ENCODE assay signal across 17 cellular contexts in genomic region chrX:96843566-96843965, GRCh38. TPM values are rescaled to one million over a fixed set of nuclear protein-coding genes. Genes with fewer than 3 reads are reported as not detected.
DNase-seq lines count a peak whose midpoint lies in the region; TF ChIP-seq lines count a peak whose summit lies in the region.
"Had no signal": no experiment of that assay in that cellular context is flagged by ENCODE, and none has a peak within 500 bp of the region (broad histone marks: within the 10 kb centered on the region; RNA-seq: fewer than 3 reads in every experiment).

No MANE protein-coding gene starts in this region.

- H3K14ac ChIP-seq in neuronal stem cell (ENCODE audit: low read length), result no peak overlapping the region

- no peaks in the 10 kb centered on the region for H3K79me1 ChIP-seq in neuronal stem cell (ENCODE audit: low read depth, low read length)

- no peak overlapping the region for H3K18ac ChIP-seq in neuronal stem cell (ENCODE audit: low read length)

- H2BK12ac ChIP-seq in neuronal stem cell (ENCODE audit: low read length), result no peak overlapping the region

- H3K4ac ChIP-seq in neuronal stem cell (ENCODE audit: low read length), result no peak overlapping the region

- H4K8ac ChIP-seq in neuronal stem cell (ENCODE audit: low read depth, low read length), result no peak overlapping the region

- H3K4me3 Mint-ChIP-seq in immature natural killer cell, result no peak overlapping the region
- H3K4me3 Mint-ChIP-seq: activated naive CD4-positive, alpha-beta T cell treated with anti-CD3 and anti-CD28 coated beads for 36 hours had no signal

- no peak overlapping the region for H2BK15ac ChIP-seq in neuronal stem cell (ENCODE audit: low read length)

- H3K9me3 ChIP-seq in hepatocyte (ENCODE audit: low read depth) (no peaks in the 10 kb centered on the region), neuronal stem cell (replicated peaks in 1 of 2; ENCODE audit: control insufficient read depth in 2 of 2, insufficient read depth in 1 of 2, low read depth in 1 of 2, low read length in 2 of 2) (no peaks in the 10 kb centered on the region), BE2C (no peaks in the 10 kb centered on the region), ascending aorta (no peaks in the 10 kb centered on the region)
- H3K9me3 ChIP-seq: SJCRH30 had no signal

- TF ChIP-seq CTCF in hepatocyte (IDR thresholded peaks at IDR 0.05; ENCODE audit: poor library complexity) (peak; percentile 17), BE2C (IDR thresholded peaks at IDR 0.05; ENCODE audit: low read depth, low read length) (no peak), ascending aorta (IDR thresholded peaks at IDR 0.05) (peak in 1 of 3 experiments; percentile 6)

- H3K23ac ChIP-seq in neuronal stem cell (ENCODE audit: low read depth, low read length, poor library complexity), result no peak overlapping the region

- no peak overlapping the region for H4K91ac ChIP-seq in neuronal stem cell (ENCODE audit: low read depth, low read length, poor library complexity)

- H3K9ac ChIP-seq in neuronal stem cell (ENCODE audit: low read depth, low read length, poor library complexity), result no peak overlapping the region

- no peaks in the 10 kb centered on the region for H3K27me3 ChIP-seq in hepatocyte
- H3K27me3 ChIP-seq in neuronal stem cell (ENCODE audit: control insufficient read depth in 3 of 3, insufficient read depth in 3 of 3, low read depth in 1 of 3, low read length in 3 of 3), result no peaks in the 10 kb centered on the region
- no peaks in the 10 kb centered on the region for H3K27me3 ChIP-seq in BE2C
- no peaks in the 10 kb centered on the region for H3K27me3 ChIP-seq in ascending aorta
- H3K27me3 ChIP-seq: SJCRH30 had no signal

- H3K4me1 ChIP-seq in hepatocyte (ENCODE audit: insufficient read depth), result no peaks in the 10 kb centered on the region
- H3K4me1 ChIP-seq in neuronal stem cell (ENCODE audit: control insufficient read depth in 2 of 2, insufficient read depth in 1 of 2, low read depth in 1 of 2, low read length in 2 of 2), result no peaks in the 10 kb centered on the region
- H3K4me1 ChIP-seq in BE2C, result no peaks in the 10 kb centered on the region
- H3K4me1 ChIP-seq in ascending aorta, result no peaks in the 10 kb centered on the region
- H3K4me1 ChIP-seq: SJCRH30 had no signal

- peak; percentile 9 for DNase-seq in AG20443 (ENCODE audit: low spot score)
- DNase-seq in SK-MEL-5 (ENCODE audit: low read depth, low spot score), result peak; percentile 5
- peak; percentile 28 for DNase-seq in hepatocyte (ENCODE audit: low spot score)
- peak; percentile 1 for DNase-seq in neuronal stem cell (ENCODE audit: low spot score)
- DNase-seq in H4 (ENCODE audit: low spot score), result no peak
- no peak for DNase-seq in BE2C
- DNase-seq in ascending aorta (ENCODE audit: low spot score in 2 of 2), result no peak
- DNase-seq in immature natural killer cell, result no peak
- DNase-seq: activated CD4-positive, alpha-beta T cell treated with anti-CD3 and anti-CD28 coated beads for 4 hours; activated naive CD4-positive, alpha-beta T cell treated with anti-CD3 and anti-CD28 coated beads for 36 hours; AML-193; NCI-H1105; NCI-H2227 treated with DMSO at 0.1 percent for 48 hours; SJCRH30; stimulated activated CD4-positive, alpha-beta T cell treated with anti-CD3 and anti-CD28 coated beads, Interleukin-12 subunit alpha, Interleukin-12 subunit beta, amount 100 ng/mL, for 4 hours; stimulated activated naive CD8-positive, alpha-beta T cell treated with anti-CD3 and anti-CD28 coated beads, Interleukin-15, Interleukin-2, amounts not matched to agents 100 U/mL and 50 U/mL, for 24 hours had no signal

- no peaks in the 10 kb centered on the region for H3K4me1 Mint-ChIP-seq in immature natural killer cell

- H3K27me3 Mint-ChIP-seq in immature natural killer cell (ENCODE audit: low read depth in 3 of 3), result peaks cover 0 to 2% (median 0%) of the 10 kb centered on the region in 3 donors

- no peak overlapping the region for H2BK120ac ChIP-seq in neuronal stem cell (ENCODE audit: low read depth, low read length)

- H2BK5ac ChIP-seq in neuronal stem cell (ENCODE audit: low read length), result no peak overlapping the region

- H3K9me2 ChIP-seq in hepatocyte (replicated peaks; ENCODE audit: insufficient read depth), result no peaks in the 10 kb centered on the region

- H3K36me3 ChIP-seq in hepatocyte (replicated peaks; ENCODE audit: insufficient read depth, low read depth) (no peaks in the 10 kb centered on the region), neuronal stem cell (replicated peaks in 1 of 2; ENCODE audit: control insufficient read depth in 2 of 2, insufficient read depth in 2 of 2, low read length in 2 of 2) (no peaks in the 10 kb centered on the region), BE2C (no peaks in the 10 kb centered on the region), ascending aorta (no peaks in the 10 kb centered on the region)
- H3K36me3 ChIP-seq: SJCRH30 had no signal

- intact Hi-C loops in ascending aorta (cut with DNase I), result no loop called here

- H3K27ac ChIP-seq in hepatocyte, result no peak overlapping the region
- H3K27ac ChIP-seq in neuronal stem cell (replicated peaks; ENCODE audit: low read length), result no peak overlapping the region
- H3K27ac ChIP-seq in ascending aorta, result no peak overlapping the region
- H3K27ac ChIP-seq: SJCRH30 had no signal

- no peak overlapping the region for H2AFZ ChIP-seq in hepatocyte
- H2AFZ ChIP-seq in neuronal stem cell (ENCODE audit: low read length), result peak overlapping the region; percentile 30

- H3K36me3 Mint-ChIP-seq in immature natural killer cell, result no peaks in the 10 kb centered on the region

- in situ Hi-C loops in SK-MEL-5 (cut with HindIII; ENCODE audit: low pct_unique_long_range_greater_than_20kb, low sequenced_read_pairs), result no loop called here

- H2AK5ac ChIP-seq in neuronal stem cell (ENCODE audit: low read depth, low read length), result no peak overlapping the region

- no peak overlapping the region for H3K27ac Mint-ChIP-seq in immature natural killer cell
- H3K27ac Mint-ChIP-seq: activated naive CD4-positive, alpha-beta T cell treated with anti-CD3 and anti-CD28 coated beads for 36 hours had no signal

- H3K4me2 ChIP-seq in hepatocyte, result no peak overlapping the region
- H3K4me2 ChIP-seq in neuronal stem cell (ENCODE audit: insufficient read depth, low read length, poor library complexity, severe bottlenecking), result no peak overlapping the region

- H4K20me1 ChIP-seq in hepatocyte (ENCODE audit: insufficient read depth, poor library complexity, severe bottlenecking), result no peaks in the 10 kb centered on the region

- WGBS in hepatocyte (ENCODE audit: low lambda C conversion rate, missing lambda C conversion rate), result 59% methylated on average over 5 of the region's 5 CpGs
- no CpG with 5 or more reads among the region's 5 CpGs for WGBS in neuronal stem cell (ENCODE audit: extremely low coverage in 2 of 2, insufficient read length in 2 of 2, insufficient replicate concordance in 1 of 2), 2 donors

- no peak overlapping the region for H3K4me3 ChIP-seq in hepatocyte
- H3K4me3 ChIP-seq in neuronal stem cell (ENCODE audit: low read length in 2 of 2), result no peak overlapping the region
- no peak overlapping the region for H3K4me3 ChIP-seq in BE2C (ENCODE audit: low read depth, low read length)
- no peak overlapping the region for H3K4me3 ChIP-seq in ascending aorta
- H3K4me3 ChIP-seq: K562, SJCRH30 had no signal

- no peaks in the 10 kb centered on the region for H3K9me3 Mint-ChIP-seq in immature natural killer cell
- H3K9me3 Mint-ChIP-seq: activated naive CD4-positive, alpha-beta T cell treated with anti-CD3 and anti-CD28 coated beads for 36 hours had no signal

- H3K79me2 ChIP-seq in hepatocyte, result no peaks in the 10 kb centered on the region

RNA-seq across cellular contexts. Expression of gene RPA4, which starts 40.1 kb away (rescaled TPM):
- total RNA-seq in SK-MEL-5 (2014; rRNA removed; shearing (Covaris generic)), result 0.24 and 0.45 TPM in 2 replicates
- 0.15 and 0.34 TPM in 2 replicates for polyA plus RNA-seq in SK-MEL-5 (2015; cell fraction: cytosol; rRNA removed)
- polyA plus RNA-seq in SK-MEL-5 (2015; cell fraction: nucleus; rRNA removed), result 1.6 and 3.6 TPM in 2 replicates
- total RNA-seq in hepatocyte (0.96 and 1.5 TPM in 2 replicates), ascending aorta (0.43 TPM)
- polyA plus RNA-seq in hepatocyte (0.90 and 1.3 TPM in 2 replicates), immature natural killer cell (under 1 TPM in 1 of 3 donors, not detected in 2; 0.49 TPM)
- 0.03 TPM for polyA plus RNA-seq in neuronal stem cell (2013, experiment 1 of 2)
- 0.03 TPM for polyA plus RNA-seq in neuronal stem cell (2013, experiment 2 of 2)
- not detected in 2 replicates for total RNA-seq in H4 (2014; rRNA removed; shearing (Covaris generic))
- polyA plus RNA-seq in BE2C (2012; ENCODE audit: insufficient read depth, insufficient read length, low read depth), result not detected
- total RNA-seq: K562 had no signal

Comparison
In these comparisons a context has a peak if more than half of its experiments do, and no peak if none do; other contexts are left out.
1. DNase-seq: peak in AG20443 (single experiment), SK-MEL-5 (single experiment), hepatocyte (single experiment) and neuronal stem cell (single experiment); none in H4 (single experiment), BE2C (single experiment), ascending aorta (0 of 2) and immature natural killer cell (0 of 3).